Comparison of ENCODE assay signal across 1 cellular context in genomic region chr3:134788283-134788682, GRCh38. TPM values are rescaled to one million over a fixed set of nuclear protein-coding genes. Genes with fewer than 3 reads are reported as not detected.
"Had no signal": no experiment of that assay in that cellular context is flagged by ENCODE, and none has a peak within 500 bp of the region (broad histone marks: within the 10 kb centered on the region; RNA-seq: fewer than 3 reads in every experiment).

No MANE protein-coding gene starts in this region.

RNA-seq across cellular contexts. Expression of gene EPHB1, which starts 6.8 kb away (rescaled TPM):
- total RNA-seq: naive thymus-derived CD8-positive, alpha-beta T cell had no signal
- polyA plus RNA-seq: naive thymus-derived CD8-positive, alpha-beta T cell had no signal
